8 cellular contexts compared by ENCODE assay signal in genomic region chr9:75890541-75891276, GRCh38. TPM values are rescaled to one million over a fixed set of nuclear protein-coding genes. Genes with fewer than 3 reads are reported as not detected.
DNase-seq lines count a peak whose midpoint lies in the region; ATAC-seq and TF ChIP-seq lines count a peak whose summit lies in the region.

TSS of gene PCSK5 (plus strand) at chr9:75890673. CDS start at chr9:75891182, 509 bp downstream.

- H3K27ac ChIP-seq in OCI-LY7 (ENCODE audit: low read depth, low read length, poor library complexity, severe bottlenecking) (no peak within 1 kb of the TSS), muscle layer of colon (ENCODE audit: low read depth, low read length) (peak within 1 kb of the TSS; percentile 81)

- no peaks in the 10 kb centered on the region for H3K27me3 Mint-ChIP-seq in activated T-cell treated with anti-CD3 and anti-CD28 coated beads, Interleukin-2, amount 50 U/mL, for 72 hours (ENCODE audit: low read depth)

- intact Hi-C loops in OCI-LY7 (cut with micrococcal nuclease; ENCODE audit: unreplicated experiment), result loop anchor here (2.0 kb wide), 1 partner anchor 20 kb away; no protein-coding TSS in a partner anchor

- H3K4me1 ChIP-seq in OCI-LY7 (ENCODE audit: insufficient read depth, low read length, poor library complexity, severe bottlenecking) (no peaks in the 10 kb centered on the region), muscle layer of colon (ENCODE audit: insufficient read depth, low read length) (peaks cover 17% of the 10 kb centered on the region)

- peak within 1 kb of the TSS; percentile 69 for H3K4me3 ChIP-seq in AG10803 (ENCODE audit: low read length)
- H3K4me3 ChIP-seq in OCI-LY7 (ENCODE audit: low read depth, low read length, poor library complexity, severe bottlenecking), result peak within 1 kb of the TSS; percentile 65
- peak within 1 kb of the TSS; percentile 78 to 86 for H3K4me3 ChIP-seq in muscle layer of colon (ENCODE audit: low read depth in 1 of 2, low read length in 2 of 2)

- H3K9ac ChIP-seq in muscle layer of colon (ENCODE audit: low read length), result peak within 1 kb of the TSS; percentile 35

- peak within 1 kb of the TSS; percentile 92 for H3K27ac Mint-ChIP-seq in activated T-cell treated with anti-CD3 and anti-CD28 coated beads, Interleukin-2, amount 50 U/mL, for 72 hours

- H3K9me3 Mint-ChIP-seq in activated T-cell treated with anti-CD3 and anti-CD28 coated beads, Interleukin-2, amount 50 U/mL, for 72 hours, result no peaks in the 10 kb centered on the region

- H3K4me3 Mint-ChIP-seq in activated T-cell treated with anti-CD3 and anti-CD28 coated beads, Interleukin-2, amount 50 U/mL, for 72 hours, result peak within 1 kb of the TSS; percentile 92 to 99

- no peaks in the 10 kb centered on the region for H3K9me3 ChIP-seq in OCI-LY7 (ENCODE audit: low read length)
- H3K9me3 ChIP-seq in muscle layer of colon (ENCODE audit: low read length), result no peaks in the 10 kb centered on the region

- no peaks in the 10 kb centered on the region for H3K79me2 ChIP-seq in OCI-LY7 (ENCODE audit: insufficient read depth, low read depth, low read length)

- peak; percentile 87 for DNase-seq in AG10803 (ENCODE audit: low read depth)
- DNase-seq in HPDE6-E6E7 (ENCODE audit: extremely low spot score), result peak; percentile 53
- peak; percentile 53 for DNase-seq in OCI-LY7 (ENCODE audit: low spot score)
- DNase-seq in activated T-cell treated with anti-CD3 and anti-CD28 coated beads, Interleukin-2, amount 50 U/mL, for 72 hours, result peak; percentile 86 to 90
- peak; percentile 76 for DNase-seq in stimulated activated CD8-positive, alpha-beta memory T cell treated with anti-CD3 and anti-CD28 coated beads, Interleukin-4, amount 100 ng/mL, for 24 hours (ENCODE audit: low read depth)

- H4K20me1 ChIP-seq in OCI-LY7 (ENCODE audit: insufficient read depth, low read length), result no peaks in the 10 kb centered on the region

- peak within 1 kb of the TSS; percentile 93 for H2AFZ ChIP-seq in OCI-LY7 (ENCODE audit: low read length)

- H3K36me3 Mint-ChIP-seq in activated T-cell treated with anti-CD3 and anti-CD28 coated beads, Interleukin-2, amount 50 U/mL, for 72 hours (ENCODE audit: insufficient read depth in 2 of 2), result peaks cover 0 to 3% of the 10 kb centered on the region in 2 donors

- peak; percentile 76 for ATAC-seq in GM19438 (IDR thresholded peaks at IDR 0.05; ENCODE audit: low read depth, unreplicated experiment)
- ATAC-seq in activated T-cell treated with anti-CD3 and anti-CD28 coated beads, Interleukin-2, amount 50 U/mL, for 72 hours (replicated peaks in 1 of 2), result peak; percentile 85 to 87
- peak; percentile 95 for ATAC-seq in esophagus mucosa

- CTCF ChIA-PET in OCI-LY7 (lab: Charles Lee; ENCODE audit: unreplicated experiment), result no interaction called here

- peaks cover 44% of the 10 kb centered on the region for H3K4me1 Mint-ChIP-seq in activated T-cell treated with anti-CD3 and anti-CD28 coated beads, Interleukin-2, amount 50 U/mL, for 72 hours (ENCODE audit: low read depth)

- no TSS peak for BruUV-seq in OCI-LY7 (replicated peaks; lab: Mats Ljungman, UMichigan)

- H3K36me3 ChIP-seq in OCI-LY7 (ENCODE audit: insufficient read depth, low read length), result no peaks in the 10 kb centered on the region
- H3K36me3 ChIP-seq in muscle layer of colon (ENCODE audit: insufficient read depth, low read length), result no peaks in the 10 kb centered on the region

- H3K4me2 ChIP-seq in OCI-LY7 (ENCODE audit: low read length), result peak within 1 kb of the TSS; percentile 69

- POLR2A ChIA-PET in OCI-LY7 (lab: Charles Lee), result no interaction called here

- no peaks in the 10 kb centered on the region for H3K27me3 ChIP-seq in muscle layer of colon (ENCODE audit: control insufficient read depth in 1 of 2, insufficient read depth in 2 of 2, low read length in 2 of 2)

- TF ChIP-seq CTCF in AG10803 (conservative IDR thresholded peaks at IDR 0.05; ENCODE audit: low read length) (no peak), OCI-LY7 (conservative IDR thresholded peaks at IDR 0.05; ENCODE audit: low read length) (no peak)

- no peaks in the 10 kb centered on the region for H3K9me2 ChIP-seq in OCI-LY7 (ENCODE audit: insufficient read depth, low read length)

RNA-seq across cellular contexts. Expression of gene PCSK5, which starts in this region (rescaled TPM):
- total RNA-seq in OCI-LY7 (2014; rRNA removed; shearing (Covaris generic)), result not detected in 2 replicates
- total RNA-seq in OCI-LY7 (2022), result 0.76 and 1.1 TPM in 2 replicates
- total RNA-seq in activated T-cell treated with anti-CD3 and anti-CD28 coated beads, Interleukin-2, amount 50 U/mL, for 72 hours, result 1 to 10 TPM; 3.7 to 4.7 TPM
- 13.6 TPM for total RNA-seq in esophagus mucosa
